Comparison of ENCODE assay signal across 8 cellular contexts in the genomic region with DNA sequence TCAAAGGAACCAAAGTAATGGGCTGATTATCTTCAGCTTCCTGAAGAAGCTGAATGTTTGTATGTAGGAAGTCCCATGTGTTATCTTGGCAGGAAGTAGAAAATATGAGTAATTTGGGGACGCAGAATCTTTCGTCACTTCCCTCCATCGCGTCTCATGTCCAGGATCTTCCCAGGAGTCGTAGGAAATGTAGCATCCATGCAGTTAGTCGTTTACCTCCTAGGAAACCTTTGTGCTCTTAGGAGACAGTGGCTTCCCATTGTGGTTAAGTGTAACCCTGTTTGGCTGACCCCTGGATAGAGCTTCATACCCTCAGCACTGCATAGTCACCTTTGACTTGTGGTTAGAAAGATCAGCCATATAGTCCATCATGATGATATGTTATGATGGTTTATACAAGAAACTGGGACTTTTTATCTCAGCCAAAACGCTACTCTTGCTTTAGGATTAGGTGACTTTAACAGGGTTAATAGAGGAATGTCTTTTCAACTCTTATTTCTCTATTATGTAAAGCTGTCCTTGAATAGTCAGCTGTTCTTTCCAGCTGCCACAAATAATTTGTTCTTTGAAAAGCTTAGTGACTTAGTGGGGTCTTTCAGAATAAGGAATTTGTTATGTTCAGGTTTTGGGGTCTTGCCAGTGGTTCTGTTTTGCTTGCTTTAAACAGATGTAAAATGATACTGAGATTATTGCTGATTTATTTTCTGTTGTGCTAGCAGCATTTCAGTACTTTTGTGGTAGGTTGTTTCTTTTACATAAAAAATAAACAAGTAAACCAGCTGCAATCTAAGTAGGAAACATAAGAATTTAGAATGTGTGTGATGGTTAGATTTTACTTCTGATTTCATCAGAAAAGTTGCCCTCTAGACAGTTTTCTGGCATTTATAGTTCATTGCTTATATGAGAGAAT.
A peak's percentile ranks its signal among the peaks of the same experiment; 100 is the strongest.
DNase-seq lines count a peak whose midpoint lies in the region; ATAC-seq and TF ChIP-seq lines count a peak whose summit lies in the region.

No MANE protein-coding gene starts in this region.

- H2BK5ac ChIP-seq in H9 (ENCODE audit: insufficient read length, low read length) = no peak overlapping the region

- no peak overlapping the region for H3K56ac ChIP-seq in H9 (ENCODE audit: insufficient read length, low read depth, low read length)

- TF ChIP-seq CTCF in DND-41 (IDR thresholded peaks at IDR 0.05; ENCODE audit: borderline replicate concordance, extremely low read depth, low read length, poor library complexity, severe bottlenecking) = no peak
- TF ChIP-seq CTCF in chondrocyte (IDR thresholded peaks at IDR 0.05) = no peak
- no peak for TF ChIP-seq CTCF in parathyroid adenoma (IDR thresholded peaks at IDR 0.05)
- TF ChIP-seq CTCF in BE2C (IDR thresholded peaks at IDR 0.05; ENCODE audit: low read depth, low read length) = no peak
- no peak for TF ChIP-seq CTCF in H9 (conservative IDR thresholded peaks at IDR 0.05)

- H3K4me3 ChIP-seq in DND-41 (ENCODE audit: low read depth in 1 of 2, low read length in 2 of 2) (no peak overlapping the region), parathyroid adenoma (ENCODE audit: low read depth, low read length) (no peak overlapping the region), BE2C (ENCODE audit: low read depth, low read length) (no peak overlapping the region)

- DNase-seq in DND-41 (no peak), MV-4-11 (lab: John Stamatoyannopoulos, UW) (peak; percentile 64), chondrocyte (ENCODE audit: low spot score) (no peak), BE2C (no peak), H9 (no peak)

- H2AFZ ChIP-seq in DND-41 (ENCODE audit: low read depth, low read length) (no peak overlapping the region), parathyroid adenoma (no peak overlapping the region), H9 (ENCODE audit: low read length) (no peak overlapping the region)

- H3K14ac ChIP-seq in H9 (ENCODE audit: insufficient read depth, low read length) = no peak overlapping the region

- H2BK12ac ChIP-seq in H9 (ENCODE audit: insufficient read length, low read depth, low read length) = no peak overlapping the region

- H3K9me3 Mint-ChIP-seq in chondrocyte (ENCODE audit: low read depth) (no peaks in the 10 kb centered on the region), H9 (no peaks in the 10 kb centered on the region)

- peak overlapping the region; percentile 56 for H3K27ac ChIP-seq in DND-41 (ENCODE audit: low read length)
- peak overlapping the region; percentile 69 for H3K27ac ChIP-seq in parathyroid adenoma
- H3K27ac ChIP-seq in H9 (ENCODE audit: insufficient read length, low read depth, low read length) = no peak overlapping the region

- H4K5ac ChIP-seq in H9 (ENCODE audit: insufficient read length, low read depth, low read length) = no peak overlapping the region

- H3K18ac ChIP-seq in H9 (ENCODE audit: insufficient read length, low read depth, low read length) = no peak overlapping the region

- H3K36me3 Mint-ChIP-seq in chondrocyte (ENCODE audit: low read depth) (peaks cover 8% of the 10 kb centered on the region), H9 (ENCODE audit: insufficient read depth in 1 of 3, low read depth in 3 of 3) (no peaks in the 10 kb centered on the region)

- H3K4me2 ChIP-seq in DND-41 (ENCODE audit: insufficient read depth, low read length) (peak overlapping the region; percentile 35; the same call in 1 of the 2 replicates), parathyroid adenoma (ENCODE audit: low read length) (no peak overlapping the region), H9 (ENCODE audit: insufficient read depth, insufficient read length, low read length) (no peak overlapping the region)

- H3K23ac ChIP-seq in H9 (ENCODE audit: insufficient read length, low read depth, low read length) = no peak overlapping the region

- H4K8ac ChIP-seq in H9 (replicated peaks; ENCODE audit: insufficient read length, low read depth, low read length) = no peak overlapping the region

- no peak overlapping the region for H3T11ph ChIP-seq in H9 (ENCODE audit: low read length)

- no peaks in the 10 kb centered on the region for H3K27me3 Mint-ChIP-seq in chondrocyte (ENCODE audit: low read depth)
- no peaks in the 10 kb centered on the region for H3K27me3 Mint-ChIP-seq in H9 (ENCODE audit: low read depth)

- H3K79me2 ChIP-seq in DND-41 (ENCODE audit: insufficient read depth, low read length) (peaks cover 49% of the 10 kb centered on the region), parathyroid adenoma (no peaks in the 10 kb centered on the region), H9 (ENCODE audit: insufficient read depth, low read length) (no peaks in the 10 kb centered on the region)

- no peaks in the 10 kb centered on the region for H4K20me1 ChIP-seq in DND-41 (ENCODE audit: insufficient read depth, low read length)
- no peaks in the 10 kb centered on the region for H4K20me1 ChIP-seq in H9 (ENCODE audit: control insufficient read depth, insufficient read depth, insufficient read length)

- H3K4ac ChIP-seq in H9 (ENCODE audit: low read depth, low read length) = no peak overlapping the region

- H2BK20ac ChIP-seq in H9 (ENCODE audit: low read depth, low read length, poor library complexity, severe bottlenecking) = no peak overlapping the region

- peaks cover 10% of the 10 kb centered on the region; the same call in 1 of the 2 replicates for H3K36me3 ChIP-seq in DND-41 (ENCODE audit: insufficient read depth, low read length)
- no peaks in the 10 kb centered on the region for H3K36me3 ChIP-seq in parathyroid adenoma (ENCODE audit: control insufficient read depth, insufficient read depth, low read length)
- peaks cover 4% of the 10 kb centered on the region; the same call in 1 of the 2 replicates for H3K36me3 ChIP-seq in BE2C

- no peak overlapping the region for H4K91ac ChIP-seq in H9 (ENCODE audit: insufficient read length, low read depth, low read length)

- H3K9ac ChIP-seq in DND-41 (ENCODE audit: low read depth, low read length) (peak overlapping the region; percentile 4; the same call in 1 of the 2 replicates), parathyroid adenoma (no peak overlapping the region), H9 (ENCODE audit: extremely low read depth, insufficient read length, low read length) (no peak overlapping the region)

- H2BK120ac ChIP-seq in H9 (ENCODE audit: low read depth, low read length, poor library complexity, severe bottlenecking) = no peak overlapping the region

- H3K23me2 ChIP-seq in H9 (ENCODE audit: insufficient read length, low read depth, low read length, poor library complexity, severe bottlenecking) = no peaks in the 10 kb centered on the region

- ATAC-seq in DND-41 (ENCODE audit: insufficient read depth, low read depth) (no peak), HG03045 (IDR thresholded peaks at IDR 0.05; ENCODE audit: unreplicated experiment) (no peak), HG03457 (IDR thresholded peaks at IDR 0.05; ENCODE audit: unreplicated experiment) (no peak)

- H2BK15ac ChIP-seq in H9 (ENCODE audit: low read depth, low read length) = no peak overlapping the region

- H3K4me3 Mint-ChIP-seq in chondrocyte (ENCODE audit: unreplicated experiment) (no peak overlapping the region), H9 (no peak overlapping the region)

- H3K27ac Mint-ChIP-seq in chondrocyte (ENCODE audit: unreplicated experiment) (peak overlapping the region; percentile 90), H9 (peak overlapping the region in 1 of 3 experiments; percentile 30; a peak in 2 of 7 replicates)

- no CpG with 5 or more reads among the region's 7 CpGs for WGBS in H9 (ENCODE audit: extremely low coverage, insufficient read length, low lambda C conversion rate)

- H3K4me1 Mint-ChIP-seq in chondrocyte (ENCODE audit: low read depth) = peaks cover 48% of the 10 kb centered on the region
- peaks cover 14 to 18% of the 10 kb centered on the region in 2 experiments for H3K4me1 Mint-ChIP-seq in H9

- H3K9me3 ChIP-seq in DND-41 (ENCODE audit: insufficient read depth, low read length, severe bottlenecking) (no peaks in the 10 kb centered on the region), parathyroid adenoma (ENCODE audit: control insufficient read depth, low read length) (no peaks in the 10 kb centered on the region), BE2C (no peaks in the 10 kb centered on the region), H9 (ENCODE audit: control insufficient read depth, low read depth, low read length) (no peaks in the 10 kb centered on the region)

- H3K4me1 ChIP-seq in DND-41 (ENCODE audit: insufficient read depth, low read length) (peaks cover 61% of the 10 kb centered on the region), parathyroid adenoma (no peaks in the 10 kb centered on the region), BE2C (no peaks in the 10 kb centered on the region), H9 (ENCODE audit: insufficient read depth, low read length) (peaks cover 3% of the 10 kb centered on the region; the same call in 1 of the 2 replicates)

- no peak overlapping the region for H2AK5ac ChIP-seq in H9 (ENCODE audit: insufficient read length, low read length)

- H3K79me1 ChIP-seq in H9 (ENCODE audit: insufficient read depth, low read depth, low read length, poor library complexity, severe bottlenecking) = no peaks in the 10 kb centered on the region

- no peaks in the 10 kb centered on the region for H3K27me3 ChIP-seq in DND-41 (ENCODE audit: insufficient read depth, low read length, poor library complexity)
- no peaks in the 10 kb centered on the region for H3K27me3 ChIP-seq in parathyroid adenoma (ENCODE audit: control insufficient read depth, insufficient read depth, low read length)
- no peaks in the 10 kb centered on the region for H3K27me3 ChIP-seq in BE2C
- H3K27me3 ChIP-seq in H9 (ENCODE audit: insufficient read depth, low read length) = no peaks in the 10 kb centered on the region
